In the genomic region with DNA sequence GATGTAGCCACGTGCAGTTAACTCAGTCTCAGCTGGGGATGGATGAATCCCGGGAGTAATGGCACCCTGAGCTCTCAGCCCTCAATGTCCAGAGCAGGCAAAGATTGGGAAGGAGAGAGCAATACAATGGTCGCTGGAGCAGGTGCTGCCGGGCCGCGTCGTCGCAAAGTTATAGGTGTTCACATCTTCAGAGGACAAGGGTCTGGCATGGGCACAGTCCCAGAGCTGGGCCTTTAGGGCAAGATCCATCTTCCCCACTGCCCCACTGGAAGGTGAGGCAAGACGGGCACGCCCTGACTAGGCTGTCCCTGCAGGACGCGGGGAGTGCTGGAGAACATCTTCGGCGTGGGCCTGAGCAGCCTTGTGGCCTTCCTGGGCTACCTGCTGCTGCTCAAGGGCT, we compare ENCODE assay signal across 23 cellular contexts. TPM values are rescaled to one million over a fixed set of nuclear protein-coding genes. Genes with fewer than 3 reads are reported as not detected.
"Had no signal": no experiment of that assay in that cellular context is flagged by ENCODE, and none has a peak within 500 bp of the region (broad histone marks: within the 10 kb centered on the region; RNA-seq: fewer than 3 reads in every experiment).

No MANE protein-coding gene starts in this region.

- H3K27ac ChIP-seq: ovary, right lobe of liver, stomach, thyroid gland had no signal

- H3K4me1 ChIP-seq: right lobe of liver, thyroid gland had no signal

- H3K27me3 ChIP-seq: ovary, right lobe of liver, stomach, thyroid gland had no signal

- H3K4me3 Mint-ChIP-seq: naive thymus-derived CD4-positive, alpha-beta T cell; nephron progenitor cell had no signal

- DNase-seq: cerebellar nuclear complex; cortex of kidney; effector CD4-positive, alpha-beta T cell; head of caudate nucleus; mammary epithelial cell; mesendoderm; midbrain; naive thymus-derived CD4-positive, alpha-beta T cell; nephron progenitor cell; occipital lobe; ovary; posterior cingulate gyrus; right lobe of liver; small intestine; stimulated activated CD4-positive, alpha-beta T cell treated with anti-CD3 and anti-CD28 coated beads, Interleukin-15, amount 100 ng/mL, for 24 hours; stimulated activated CD4-positive, alpha-beta T cell treated with anti-CD3 and anti-CD28 coated beads, Interleukin-2, amount 100 ng/mL, for 48 hours; stimulated activated naive CD4-positive, alpha-beta T cell treated with Interleukin-2 at 50 U/mL for 16 hours; stomach; thyroid gland; trophoblast cell had no signal

- H3K36me3 ChIP-seq: ovary had no signal

- H3K27me3 Mint-ChIP-seq: naive thymus-derived CD4-positive, alpha-beta T cell had no signal

- H3K9me3 Mint-ChIP-seq: naive thymus-derived CD4-positive, alpha-beta T cell; nephron progenitor cell had no signal

- H3K4me3 ChIP-seq: ovary, right lobe of liver, stomach, thyroid gland had no signal

- H3K4me1 Mint-ChIP-seq: nephron progenitor cell had no signal

- H3K9me3 ChIP-seq: ovary, right lobe of liver, stomach, thyroid gland had no signal

- ATAC-seq: naive thymus-derived CD4-positive, alpha-beta T cell; right lobe of liver had no signal

RNA-seq across cellular contexts. Expression of a gene that starts 27.6 kb away (rescaled TPM):
- total RNA-seq: fibroblast of villous mesenchyme, frontal cortex, temporal lobe had no signal
